In genomic region chrX:5644786-5645185, GRCh38 we compare ENCODE assay signal across 15 cellular contexts.
"Had no signal": no experiment of that assay in that cellular context is flagged by ENCODE, and none has a peak within 500 bp of the region (broad histone marks: within the 10 kb centered on the region; RNA-seq: fewer than 3 reads in every experiment).

No MANE protein-coding gene starts in this region.

- DNase-seq: activated CD4-positive, alpha-beta memory T cell treated with anti-CD3 and anti-CD28 coated beads for 36 hours; activated gamma-delta T cell treated with Interleukin-2 at 50 U/mL for 16 hours; activated naive CD8-positive, alpha-beta T cell treated with anti-CD3 and anti-CD28 coated beads for 36 hours; activated T-cell treated with anti-CD3 and anti-CD28 coated beads, Interleukin-2, amount 50 U/mL, for 72 hours; dermis blood vessel endothelial cell; hypothalamus; left cardiac atrium; natural killer cell; occipital lobe; psoas muscle; right lobe of liver; stimulated activated CD4-positive, alpha-beta T cell treated with anti-CD3 and anti-CD28 coated beads, Interleukin-2, amount 100 ng/mL, for 24 hours; stimulated activated naive CD4-positive, alpha-beta T cell; substantia nigra; trophoblast cell had no signal

- H3K27ac ChIP-seq: psoas muscle, right lobe of liver had no signal

- H3K9me3 ChIP-seq: psoas muscle, right lobe of liver had no signal

- H3K27me3 ChIP-seq: right lobe of liver had no signal

- ATAC-seq: activated T-cell treated with anti-CD3 and anti-CD28 coated beads, Interleukin-2, amount 50 U/mL, for 72 hours; left cardiac atrium; natural killer cell; psoas muscle; right lobe of liver had no signal

- H3K36me3 ChIP-seq: right lobe of liver had no signal

- H3K4me3 ChIP-seq: psoas muscle, right lobe of liver had no signal

- H3K4me1 ChIP-seq: psoas muscle, right lobe of liver had no signal
